ENCODE assay signal across 1 cellular context in genomic region chr1:43861337-43861736, GRCh38.
TF ChIP-seq lines count a peak whose summit lies in the region.

No MANE protein-coding gene starts in this region.

TF ChIP-seq in SK-N-SH, 30 proteins besides CTCF, POLR2A, EP300 and RAD21 (continued from another document):
- TF ChIP-seq SMC3 (IDR thresholded peaks at IDR 0.05; ENCODE audit: low read depth, low read length), result no peak
